Comparison of ENCODE assay signal across 10 cellular contexts in genomic region chr2:189109921-189110397, GRCh38.
DNase-seq lines count a peak whose midpoint lies in the region; ATAC-seq lines count a peak whose summit lies in the region.
"Had no signal": no experiment of that assay in that cellular context is flagged by ENCODE, and none has a peak within 500 bp of the region (broad histone marks: within the 10 kb centered on the region; RNA-seq: fewer than 3 reads in every experiment).

No MANE protein-coding gene starts in this region.

- H3K36me3 Mint-ChIP-seq in stimulated activated effector memory CD8-positive, alpha-beta T cell treated with anti-CD3 and anti-CD28 coated beads, Interleukin-12 subunit alpha, Interleukin-12 subunit beta, amount 100 ng/mL, for 72 hours = no peaks in the 10 kb centered on the region

- ATAC-seq in GM18517 (IDR thresholded peaks at IDR 0.05; ENCODE audit: unreplicated experiment) (peak; percentile 98), GM21737 (IDR thresholded peaks at IDR 0.05; ENCODE audit: unreplicated experiment) (peak; percentile 95), HG03280 (IDR thresholded peaks at IDR 0.05; ENCODE audit: unreplicated experiment) (peak; percentile 67)
- no peak for ATAC-seq in stimulated activated effector memory CD8-positive, alpha-beta T cell treated with anti-CD3 and anti-CD28 coated beads, Interleukin-12 subunit alpha, Interleukin-12 subunit beta, amount 100 ng/mL, for 72 hours
- ATAC-seq: activated T-cell treated with anti-CD3 and anti-CD28 coated beads, Interleukin-2, amount 50 U/mL, for 72 hours had no signal

- no peaks in the 10 kb centered on the region for H3K4me1 Mint-ChIP-seq in stimulated activated effector memory CD8-positive, alpha-beta T cell treated with anti-CD3 and anti-CD28 coated beads, Interleukin-12 subunit alpha, Interleukin-12 subunit beta, amount 100 ng/mL, for 72 hours

- H3K27ac Mint-ChIP-seq in stimulated activated effector memory CD8-positive, alpha-beta T cell treated with anti-CD3 and anti-CD28 coated beads, Interleukin-12 subunit alpha, Interleukin-12 subunit beta, amount 100 ng/mL, for 72 hours = no peak overlapping the region
- H3K27ac Mint-ChIP-seq: activated T-cell treated with anti-CD3 and anti-CD28 coated beads, Interleukin-2, amount 50 U/mL, for 72 hours had no signal

- H3K4me3 Mint-ChIP-seq in stimulated activated effector memory CD8-positive, alpha-beta T cell treated with anti-CD3 and anti-CD28 coated beads, Interleukin-12 subunit alpha, Interleukin-12 subunit beta, amount 100 ng/mL, for 72 hours = no peak overlapping the region
- H3K4me3 Mint-ChIP-seq: activated T-cell treated with anti-CD3 and anti-CD28 coated beads, Interleukin-2, amount 50 U/mL, for 72 hours had no signal

- H3K9me3 Mint-ChIP-seq in stimulated activated effector memory CD8-positive, alpha-beta T cell treated with anti-CD3 and anti-CD28 coated beads, Interleukin-12 subunit alpha, Interleukin-12 subunit beta, amount 100 ng/mL, for 72 hours = no peaks in the 10 kb centered on the region
- H3K9me3 Mint-ChIP-seq: activated T-cell treated with anti-CD3 and anti-CD28 coated beads, Interleukin-2, amount 50 U/mL, for 72 hours had no signal

- DNase-seq in iris pigment epithelial cell (ENCODE audit: low read depth) (peak; percentile 35), SIG-M5 (lab: John Stamatoyannopoulos, UW) (no peak), retina (no peak), NCI-H2171 treated with DMSO at 0.1 percent for 48 hours (lab: John Stamatoyannopoulos, UW) (no peak)
- no peak for DNase-seq in stimulated activated effector memory CD8-positive, alpha-beta T cell treated with anti-CD3 and anti-CD28 coated beads, Interleukin-12 subunit alpha, Interleukin-12 subunit beta, amount 100 ng/mL, for 72 hours (ENCODE audit: low spot score in 2 of 2)
- DNase-seq: activated T-cell treated with anti-CD3 and anti-CD28 coated beads, Interleukin-2, amount 50 U/mL, for 72 hours; T-helper 2 cell had no signal
